Comparison of ENCODE assay signal across 9 cellular contexts in the genomic region with DNA sequence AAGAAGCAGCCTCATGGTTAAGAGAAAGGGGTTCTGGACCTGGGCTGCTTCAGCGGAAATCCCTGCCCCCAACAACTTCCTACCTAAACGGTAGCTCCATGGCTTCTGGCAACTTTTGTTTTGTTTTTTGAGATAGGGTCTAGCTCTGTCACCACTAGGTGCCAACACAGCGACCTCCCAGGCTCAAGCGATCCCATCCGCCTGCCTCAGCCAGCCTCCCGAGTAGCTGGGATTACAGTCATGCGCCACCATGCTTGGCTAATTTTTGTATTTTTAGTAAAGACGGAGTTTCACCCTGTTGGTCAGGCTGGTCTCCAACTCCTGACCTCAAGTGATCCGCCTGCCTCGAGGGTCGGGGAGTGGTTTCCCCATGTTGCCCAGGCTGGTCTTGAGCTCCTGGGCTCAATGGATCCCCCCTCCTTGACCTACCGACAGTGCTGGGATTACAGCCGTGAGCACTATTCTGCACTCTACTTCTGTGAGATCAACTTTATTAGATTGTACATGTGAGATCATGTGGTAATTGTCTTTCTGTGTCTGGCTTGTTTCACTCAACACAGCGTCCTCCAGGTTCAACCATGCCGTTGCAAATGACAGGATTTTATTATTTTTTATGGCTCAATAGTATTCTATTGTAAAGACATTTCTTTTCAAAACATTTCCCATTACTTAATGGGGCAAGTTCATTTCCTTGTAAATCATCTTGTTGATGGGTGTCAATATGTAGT. TPM values are rescaled to one million over a fixed set of nuclear protein-coding genes. Genes with fewer than 3 reads are reported as not detected.
DNase-seq lines count a peak whose midpoint lies in the region; ATAC-seq and TF ChIP-seq lines count a peak whose summit lies in the region.
"Had no signal": no experiment of that assay in that cellular context is flagged by ENCODE, and none has a peak within 500 bp of the region (broad histone marks: within the 10 kb centered on the region; RNA-seq: fewer than 3 reads in every experiment).

No MANE protein-coding gene starts in this region.

- DNase-seq in A673 (ENCODE audit: low spot score) (peak; percentile 42), fibroblast of lung (ENCODE audit: low read depth in 2 of 2) (peak; percentile 3 to 27), posterior cingulate gyrus (peak in 6 of 10 donors; percentile 2 to 86 (median 14)), amniotic stem cell (lab: John Stamatoyannopoulos, UW) (no peak), NCI-H2171 treated with DMSO at 0.1 percent for 48 hours (lab: John Stamatoyannopoulos, UW) (no peak), SIG-M5 (lab: John Stamatoyannopoulos, UW) (no peak)
- no peak for DNase-seq in T-helper 2 cell treated with Interferon-gamma antibody and Interleukin-4, amounts not matched to agents 5 μg/mL and 100 μg/mL, for 36 hours (ENCODE audit: low spot score)

- ATAC-seq in GM19395 (IDR thresholded peaks at IDR 0.05; ENCODE audit: unreplicated experiment) = peak; percentile 36

- H3K36me3 ChIP-seq in A673 (ENCODE audit: insufficient read depth, low read length, poor library complexity, severe bottlenecking) (no peaks in the 10 kb centered on the region), fibroblast of lung (ENCODE audit: control insufficient read depth, insufficient read depth, low read length) (no peaks in the 10 kb centered on the region)

- no peak overlapping the region for H3K27ac Mint-ChIP-seq in T-helper 2 cell treated with Interferon-gamma antibody and Interleukin-4, amounts not matched to agents 5 μg/mL and 100 μg/mL, for 36 hours

- peak overlapping the region; percentile 88 for H2AFZ ChIP-seq in fibroblast of lung (ENCODE audit: low read length)

- H3K9me3 Mint-ChIP-seq in T-helper 2 cell treated with Interferon-gamma antibody and Interleukin-4, amounts not matched to agents 5 μg/mL and 100 μg/mL, for 36 hours = no peaks in the 10 kb centered on the region

- no peaks in the 10 kb centered on the region for H4K20me1 ChIP-seq in fibroblast of lung (ENCODE audit: control insufficient read depth, extremely low read depth, insufficient read depth, low read length)

- POLR2A ChIA-PET in A673 (lab: Charles Lee; ENCODE audit: low non-redundant PET) = no interaction called here

- H3K36me3 Mint-ChIP-seq in T-helper 2 cell treated with Interferon-gamma antibody and Interleukin-4, amounts not matched to agents 5 μg/mL and 100 μg/mL, for 36 hours (ENCODE audit: low read depth) = peaks cover 9% of the 10 kb centered on the region

- H3K9me3 ChIP-seq in A673 (ENCODE audit: low read depth, low read length, poor library complexity, severe bottlenecking) = no peaks in the 10 kb centered on the region
- H3K9me3 ChIP-seq in fibroblast of lung (ENCODE audit: control insufficient read depth, insufficient read depth, low read depth, low read length) = no peaks in the 10 kb centered on the region

- H3K4me1 ChIP-seq in A673 (ENCODE audit: insufficient read depth, low read length, poor library complexity, severe bottlenecking) (peaks cover 5% of the 10 kb centered on the region), fibroblast of lung (ENCODE audit: control insufficient read depth, extremely low read depth, insufficient read depth, low read length) (no peaks in the 10 kb centered on the region)

- H3K27me3 Mint-ChIP-seq in T-helper 2 cell treated with Interferon-gamma antibody and Interleukin-4, amounts not matched to agents 5 μg/mL and 100 μg/mL, for 36 hours (ENCODE audit: low read depth) = no peaks in the 10 kb centered on the region

- H3K4me1 Mint-ChIP-seq in T-helper 2 cell treated with Interferon-gamma antibody and Interleukin-4, amounts not matched to agents 5 μg/mL and 100 μg/mL, for 36 hours (ENCODE audit: low read depth) = peaks cover 34% of the 10 kb centered on the region

- no peak for TF ChIP-seq CTCF in A673 (conservative IDR thresholded peaks at IDR 0.05; ENCODE audit: low read depth, low read length)
- TF ChIP-seq CTCF in fibroblast of lung (conservative IDR thresholded peaks at IDR 0.05 in 1 of 2, IDR thresholded peaks at IDR 0.05 in 1 of 2; ENCODE audit: low read depth in 1 of 2, low read length in 2 of 2) = no peak

- H3K4me3 ChIP-seq in A673 (ENCODE audit: low read depth, low read length, poor library complexity, severe bottlenecking) (peak overlapping the region; percentile 92), fibroblast of lung (replicated peaks in 1 of 4; ENCODE audit: control extremely low read depth in 1 of 4, insufficient read depth in 1 of 4, low read depth in 3 of 4, low read length in 4 of 4) (peak overlapping the region; percentile 80 to 97 (median 96))

- no peaks in the 10 kb centered on the region for H3K27me3 ChIP-seq in A673 (replicated peaks; ENCODE audit: insufficient read depth, low read depth, low read length, poor library complexity)
- H3K27me3 ChIP-seq in fibroblast of lung (ENCODE audit: control insufficient read depth, insufficient read depth, low read length) = no peaks in the 10 kb centered on the region

- H3K79me2 ChIP-seq in fibroblast of lung (ENCODE audit: control insufficient read depth, insufficient read depth, low read length) = peaks cover 31% of the 10 kb centered on the region

- no peak overlapping the region for H3K27ac ChIP-seq in A673 (ENCODE audit: low read depth, low read length, poor library complexity, severe bottlenecking)
- H3K27ac ChIP-seq in fibroblast of lung (ENCODE audit: insufficient read depth, low read length) = no peak overlapping the region

- CTCF ChIA-PET in A673 (lab: Charles Lee) = no interaction called here

- BruUV-seq in A673 (replicated peaks; lab: Mats Ljungman, UMichigan) = no TSS peak

- intact Hi-C loops in A673 (cut with micrococcal nuclease; ENCODE audit: unreplicated experiment) = no loop called here
- intact Hi-C loops in posterior cingulate gyrus (cut with DNase I) = no loop called here

- H3K9ac ChIP-seq in fibroblast of lung (ENCODE audit: insufficient read depth, low read length) = no peak overlapping the region

- H3K4me2 ChIP-seq in fibroblast of lung (ENCODE audit: extremely low read depth, insufficient read depth, low read length) = peak overlapping the region; percentile 77

- peak overlapping the region; percentile 99 for H3K4me3 Mint-ChIP-seq in T-helper 2 cell treated with Interferon-gamma antibody and Interleukin-4, amounts not matched to agents 5 μg/mL and 100 μg/mL, for 36 hours

RNA-seq across cellular contexts. Expression of gene OBI1, which starts 1.3 kb away (rescaled TPM):
- total RNA-seq in A673 (2021) = 24.2 and 24.3 TPM in 2 replicates
- 11.4 and 12.3 TPM in 2 replicates for total RNA-seq in fibroblast of lung
- 10.2 and 10.7 TPM in 2 replicates for polyA plus RNA-seq in fibroblast of lung
- 6.9 and 8.0 TPM in 2 replicates for polyA plus RNA-seq in fibroblast of lung (2012)
- 2.8 and 3.1 TPM in 2 replicates for polyA minus RNA-seq in fibroblast of lung (ENCODE audit: low replicate concordance)

RNA-seq across cellular contexts. Expression of gene POU4F1, which starts 56.9 kb away (rescaled TPM):
- total RNA-seq in A673 (2021) (12.6 and 16.8 TPM in 2 replicates), fibroblast of lung (not detected in 2 replicates)
- not detected in 2 replicates for polyA plus RNA-seq in fibroblast of lung
- not detected in 2 replicates for polyA plus RNA-seq in fibroblast of lung (2012)
- polyA minus RNA-seq in fibroblast of lung (ENCODE audit: low replicate concordance) = not detected in 2 replicates
- total RNA-seq: subcutaneous adipose tissue had no signal

Comparison
In these comparisons a context has a peak if more than half of its experiments do, and no peak if none do; other contexts are left out.
1. DNase-seq: peak in A673 (single experiment), fibroblast of lung (2 of 2) and posterior cingulate gyrus (6 of 10); none in T-helper 2 cell treated with Interferon-gamma antibody and Interleukin-4, amounts not matched to agents 5 μg/mL and 100 μg/mL, for 36 hours (single experiment), amniotic stem cell (single experiment), NCI-H2171 treated with DMSO at 0.1 percent for 48 hours (single experiment) and SIG-M5 (single experiment).
2. RNA of gene POU4F1, which starts 56.9 kb away (total RNA-seq): 12.6 to 16.8 TPM in A673; not detected in fibroblast of lung; every median in the first group is over 10 times any median in the second.